8 cellular contexts compared by ENCODE assay signal in genomic region chr9:130426883-130427282, GRCh38. TPM values are rescaled to one million over a fixed set of nuclear protein-coding genes. Genes with fewer than 3 reads are reported as not detected.
A peak's percentile ranks its signal among the peaks of the same experiment; 100 is the strongest.
DNase-seq lines count a peak whose midpoint lies in the region; ATAC-seq and TF ChIP-seq lines count a peak whose summit lies in the region.

No MANE protein-coding gene starts in this region.

- CTCF ChIA-PET in CD8-positive, alpha-beta memory T cell (lab: Charles Lee): interaction anchor here (1.2 kb wide), 1 partner anchor 256 kb away, joined by 4 read pairs; no protein-coding TSS in a partner anchor

- no peak overlapping the region for H3K4me3 ChIP-seq in prostate gland
- H3K4me3 ChIP-seq in CD8-positive, alpha-beta memory T cell (ENCODE audit: low read length): no peak overlapping the region

- H3K4me1 Mint-ChIP-seq in stimulated activated naive CD8-positive, alpha-beta T cell treated with anti-CD3 and anti-CD28 coated beads, Interleukin-15, amount 100 ng/mL, for 72 hours: peaks cover under 1% of the 10 kb centered on the region
- H3K4me1 Mint-ChIP-seq in CD8-positive, alpha-beta memory T cell: no peaks in the 10 kb centered on the region

- no peak overlapping the region for H3K27ac Mint-ChIP-seq in stimulated activated naive CD8-positive, alpha-beta T cell treated with anti-CD3 and anti-CD28 coated beads, Interleukin-15, amount 100 ng/mL, for 72 hours
- no peak overlapping the region for H3K27ac Mint-ChIP-seq in CD8-positive, alpha-beta memory T cell

- TF ChIP-seq POLR2A in prostate gland (IDR thresholded peaks at IDR 0.05): no peak

- no peaks in the 10 kb centered on the region for H3K36me3 Mint-ChIP-seq in CD8-positive, alpha-beta memory T cell

- WGBS in prostate gland: 45% methylated on average over 10 of the region's 10 CpGs

- intact Hi-C loops in prostate gland (cut with DNase I): no loop called here

- H3K4me1 ChIP-seq in prostate gland (replicated peaks): no peaks in the 10 kb centered on the region
- no peaks in the 10 kb centered on the region for H3K4me1 ChIP-seq in CD8-positive, alpha-beta memory T cell (ENCODE audit: insufficient read depth, low read length)

- peak; percentile 91 for ATAC-seq in esophagus mucosa
- no peak for ATAC-seq in HG02938 (IDR thresholded peaks at IDR 0.05; ENCODE audit: unreplicated experiment)
- no peak for ATAC-seq in stimulated activated naive CD8-positive, alpha-beta T cell treated with anti-CD3 and anti-CD28 coated beads, Interleukin-15, amount 100 ng/mL, for 72 hours

- H3K9me3 Mint-ChIP-seq in stimulated activated naive CD8-positive, alpha-beta T cell treated with anti-CD3 and anti-CD28 coated beads, Interleukin-15, amount 100 ng/mL, for 72 hours: no peaks in the 10 kb centered on the region
- peaks cover 0 to 3% (median 3%) of the 10 kb centered on the region in 5 donors for H3K9me3 Mint-ChIP-seq in CD8-positive, alpha-beta memory T cell

- POLR2A ChIA-PET in CD8-positive, alpha-beta memory T cell (lab: Charles Lee): no interaction called here

- no peaks in the 10 kb centered on the region for H3K9me3 ChIP-seq in prostate gland
- H3K9me3 ChIP-seq in CD8-positive, alpha-beta memory T cell (ENCODE audit: low read length): no peaks in the 10 kb centered on the region

- H3K4me3 Mint-ChIP-seq in stimulated activated naive CD8-positive, alpha-beta T cell treated with anti-CD3 and anti-CD28 coated beads, Interleukin-15, amount 100 ng/mL, for 72 hours: no peak overlapping the region
- no peak overlapping the region for H3K4me3 Mint-ChIP-seq in CD8-positive, alpha-beta memory T cell

- no peaks in the 10 kb centered on the region for H3K27me3 ChIP-seq in prostate gland (replicated peaks; ENCODE audit: insufficient read depth)
- peaks cover 5% of the 10 kb centered on the region for H3K27me3 ChIP-seq in CD8-positive, alpha-beta memory T cell (ENCODE audit: insufficient read depth, low read length, poor library complexity, severe bottlenecking)

- no peak overlapping the region for H3K27ac ChIP-seq in prostate gland
- H3K27ac ChIP-seq in CD8-positive, alpha-beta memory T cell (ENCODE audit: low read depth, low read length): no peak overlapping the region

- peak; percentile 75 for DNase-seq in GM03348 (ENCODE audit: low spot score)
- DNase-seq in NCI-H69 (lab: John Stamatoyannopoulos, UW): peak; percentile 97
- peak; percentile 37 for DNase-seq in prostate gland (ENCODE audit: low spot score)
- no peak for DNase-seq in activated CD8-positive, alpha-beta memory T cell treated with anti-CD3 and anti-CD28 coated beads, Interleukin-2, amount 50 U/mL, for 48 hours
- no peak for DNase-seq in stimulated activated naive CD8-positive, alpha-beta T cell treated with anti-CD3 and anti-CD28 coated beads, Interleukin-15, amount 100 ng/mL, for 72 hours
- no peak for DNase-seq in CD8-positive, alpha-beta memory T cell

- peaks cover 49% of the 10 kb centered on the region for H3K27me3 Mint-ChIP-seq in stimulated activated naive CD8-positive, alpha-beta T cell treated with anti-CD3 and anti-CD28 coated beads, Interleukin-15, amount 100 ng/mL, for 72 hours
- peaks cover 11 to 27% of the 10 kb centered on the region in 2 donors for H3K27me3 Mint-ChIP-seq in CD8-positive, alpha-beta memory T cell

- H3K36me3 ChIP-seq in prostate gland: no peaks in the 10 kb centered on the region
- H3K36me3 ChIP-seq in CD8-positive, alpha-beta memory T cell (ENCODE audit: insufficient read depth, low read length): no peaks in the 10 kb centered on the region

- peak in 1 of 4 experiments; percentile 13 for TF ChIP-seq CTCF in prostate gland (IDR thresholded peaks at IDR 0.05)

RNA-seq across cellular contexts. Expression of gene ASS1, which starts 17.9 kb away (rescaled TPM):
- 101 TPM for total RNA-seq in esophagus mucosa
- total RNA-seq in prostate gland: 100 to 1,000 TPM in 1 of 2 donors, 10 to 100 TPM in 1; 59.4 to 228 TPM
- total RNA-seq in CD8-positive, alpha-beta memory T cell: 1 to 10 TPM; 2.3 to 3.4 TPM
- not detected for polyA plus RNA-seq in CD8-positive, alpha-beta memory T cell

Comparison
In these comparisons a context has a peak if more than half of its experiments do, and no peak if none do; other contexts are left out.
1. DNase-seq: peak in GM03348 (single experiment), NCI-H69 (single experiment) and prostate gland (single experiment); none in activated CD8-positive, alpha-beta memory T cell treated with anti-CD3 and anti-CD28 coated beads, Interleukin-2, amount 50 U/mL, for 48 hours (single experiment), stimulated activated naive CD8-positive, alpha-beta T cell treated with anti-CD3 and anti-CD28 coated beads, Interleukin-15, amount 100 ng/mL, for 72 hours (0 of 2) and CD8-positive, alpha-beta memory T cell (0 of 5).
2. RNA of gene ASS1, which starts 17.9 kb away (total RNA-seq): 59.4 to 228 TPM in prostate gland and 101 TPM in esophagus mucosa (single experiment); 2.3 to 3.4 TPM in CD8-positive, alpha-beta memory T cell; every median in the first group is over 10 times any median in the second.